24 cellular contexts compared by ENCODE assay signal in genomic region chr12:69610126-69610525, GRCh38. TPM values are rescaled to one million over a fixed set of nuclear protein-coding genes. Genes with fewer than 3 reads are reported as not detected.
DNase-seq lines count a peak whose midpoint lies in the region; ATAC-seq, FAIRE-seq and TF ChIP-seq lines count a peak whose summit lies in the region.
"Had no signal": no experiment of that assay in that cellular context is flagged by ENCODE, and none has a peak within 500 bp of the region (broad histone marks: within the 10 kb centered on the region; RNA-seq: fewer than 3 reads in every experiment).

No MANE protein-coding gene starts in this region.

- WGBS in K562 (ENCODE audit: insufficient coverage, low coverage, missing lambda C conversion rate): 74% methylated on average over 13 of the region's 15 CpGs
- WGBS in heart right ventricle, 2 donors: 50 to 66% methylated on average over 15 of the region's 15 CpGs
- 90 to 100% methylated on average over 3 to 4 of the region's 15 CpGs for WGBS in gastroesophageal sphincter (ENCODE audit: low coverage in 1 of 2), 2 donors

- TF ChIP-seq RAD21 in K562 (CRISPR knock-in tag; conservative IDR thresholded peaks at IDR 0.05 in 1 of 2, IDR thresholded peaks at IDR 0.05 in 1 of 2): no peak

- H4K20me1 ChIP-seq in K562 (replicated peaks; ENCODE audit: control insufficient read depth, insufficient read depth, low read length): no peaks in the 10 kb centered on the region

- DNase-seq in Right ventricle myocardium inferior (ENCODE audit: missing footprints) (no peak), cardiac septum (ENCODE audit: low spot score) (no peak), K562 (ENCODE audit: extremely low read depth in 1 of 4, low spot score in 3 of 4) (no peak), heart right ventricle (no peak), upper lobe of right lung (no peak)
- DNase-seq: AML-193; CD8-positive, alpha-beta T cell; DMS53; EL; Karpas-422; MG63; NCI-H1417; NCI-H187 treated with DMSO at 0.1 percent for 48 hours; NCI-H2107; NCI-H69; SJCRH30 had no signal

- BruUV-seq in K562 (replicated peaks; lab: Mats Ljungman, UMichigan): no TSS peak

- 0 out of 2 replicates have a peak, but pooled peaks cover 3% of the 10 kb centered on the region for H3K9me3 ChIP-seq in K562 (replicated peaks; ENCODE audit: control insufficient read depth, insufficient read depth, low read depth, low read length)
- H3K9me3 ChIP-seq in heart right ventricle: peaks cover 0 to 5% (median 0%) of the 10 kb centered on the region in 11 donors
- no peaks in the 10 kb centered on the region for H3K9me3 ChIP-seq in upper lobe of right lung
- H3K9me3 ChIP-seq in gastroesophageal sphincter: no peaks in the 10 kb centered on the region
- H3K9me3 ChIP-seq: MG63, SJCRH30 had no signal

- H2AFZ ChIP-seq in K562 (ENCODE audit: low read depth, low read length): peak overlapping the region; percentile 64

- peaks cover 14 to 16% of the 10 kb centered on the region in 2 experiments for H3K4me1 ChIP-seq in K562 (replicated peaks in 1 of 2; ENCODE audit: control insufficient read depth in 2 of 2, insufficient read depth in 2 of 2, low read length in 2 of 2)
- peaks cover 0 to 17% (median 5%) of the 10 kb centered on the region in 9 donors for H3K4me1 ChIP-seq in heart right ventricle
- no peaks in the 10 kb centered on the region for H3K4me1 ChIP-seq in upper lobe of right lung
- no peaks in the 10 kb centered on the region for H3K4me1 ChIP-seq in gastroesophageal sphincter
- H3K4me1 ChIP-seq: SJCRH30 had no signal

- no peaks in the 10 kb centered on the region; a peak in 1 of 5 replicates for H3K27me3 ChIP-seq in K562 (ENCODE audit: control insufficient read depth in 2 of 2, insufficient read depth in 2 of 2, low read length in 2 of 2)
- no peaks in the 10 kb centered on the region for H3K27me3 ChIP-seq in heart right ventricle
- no peaks in the 10 kb centered on the region for H3K27me3 ChIP-seq in upper lobe of right lung
- no peaks in the 10 kb centered on the region for H3K27me3 ChIP-seq in gastroesophageal sphincter
- H3K27me3 ChIP-seq: MG63, SJCRH30 had no signal

- in situ Hi-C loops in K562 (cut with MboI): no loop called here

- H3K27ac ChIP-seq in K562 (ENCODE audit: extremely low read depth, low read depth, low read length) (no peak overlapping the region), heart right ventricle (peak overlapping the region in 9 of 10 donors; percentile 29 to 79 (median 73)), upper lobe of right lung (no peak overlapping the region), gastroesophageal sphincter (no peak overlapping the region)
- H3K27ac ChIP-seq: SJCRH30 had no signal

- TF ChIP-seq CTCF in K562 (IDR thresholded peaks at IDR 0.05 in 2 of 3, conservative IDR thresholded peaks at IDR 0.05 in 1 of 3; ENCODE audit: insufficient read depth in 2 of 3, low read depth in 1 of 3, low read length in 3 of 3) (no peak), heart right ventricle (IDR thresholded peaks at IDR 0.05) (no peak), upper lobe of right lung (IDR thresholded peaks at IDR 0.05) (no peak), gastroesophageal sphincter (IDR thresholded peaks at IDR 0.05) (no peak)

- TF ChIP-seq POLR2A in K562 (conservative IDR thresholded peaks at IDR 0.05) (no peak), gastroesophageal sphincter (IDR thresholded peaks at IDR 0.05) (no peak)

- H3K79me2 ChIP-seq in K562 (ENCODE audit: control insufficient read depth, insufficient read depth, low read length): no peaks in the 10 kb centered on the region

- no peaks in the 10 kb centered on the region for H3K9me1 ChIP-seq in K562 (ENCODE audit: control insufficient read depth, insufficient read depth, low read length)

- intact Hi-C loops in Right ventricle myocardium inferior (cut with DNase I): loop anchor here (2.0 kb wide), 1 partner anchor 29 kb away; no protein-coding TSS in a partner anchor
- intact Hi-C loops in cardiac septum (cut with DNase I): no loop called here
- intact Hi-C loops in K562 (cut with micrococcal nuclease): no loop called here
- intact Hi-C loops in heart right ventricle (cut with DNase I): no loop called here
- intact Hi-C loops in upper lobe of right lung (cut with DNase I): no loop called here

- POLR2A ChIA-PET in K562 (lab: Yijun Ruan, JAX): interaction anchor here (1.1 to 1.8 kb wide), 3 partner anchors 10 to 19 kb away, joined by 3 to 6 read pairs (median 5); no protein-coding TSS in a partner anchor

- peak; percentile 32 for ATAC-seq in Right ventricle myocardium inferior
- ATAC-seq in K562: no peak
- ATAC-seq in heart right ventricle: peak in 7 of 8 donors; percentile 19 to 64 (median 31)
- peak; percentile 12 for ATAC-seq in upper lobe of right lung
- ATAC-seq in GM21619 (IDR thresholded peaks at IDR 0.05; ENCODE audit: unreplicated experiment): no peak
- ATAC-seq in GM18909 (IDR thresholded peaks at IDR 0.05; ENCODE audit: poor library complexity, unreplicated experiment): no peak
- no peak for ATAC-seq in gastroesophageal sphincter
- ATAC-seq: CD8-positive, alpha-beta T cell had no signal

- no peak overlapping the region for H3K4me3 ChIP-seq in K562
- H3K4me3 ChIP-seq in heart right ventricle: peak overlapping the region in 9 of 10 donors; percentile 27 to 56 (median 45)
- H3K4me3 ChIP-seq in upper lobe of right lung: no peak overlapping the region
- H3K4me3 ChIP-seq in gastroesophageal sphincter: no peak overlapping the region
- H3K4me3 ChIP-seq: MG63, SJCRH30 had no signal

- CTCF ChIA-PET in K562 (lab: Yijun Ruan, JAX; ENCODE audit: low intra/inter-chr PET ratio): no interaction called here

- FAIRE-seq in K562 (lab: Jason Lieb, UNC): no peak

- H3K9ac ChIP-seq in K562 (ENCODE audit: insufficient read depth in 1 of 2, low read depth in 2 of 2, low read length in 2 of 2): no peak overlapping the region; a peak in 1 of 4 replicates

- no peaks in the 10 kb centered on the region for H3K36me3 ChIP-seq in K562 (ENCODE audit: control insufficient read depth, insufficient read depth, low read length)
- H3K36me3 ChIP-seq in heart right ventricle: no peaks in the 10 kb centered on the region
- no peaks in the 10 kb centered on the region for H3K36me3 ChIP-seq in upper lobe of right lung
- no peaks in the 10 kb centered on the region for H3K36me3 ChIP-seq in gastroesophageal sphincter
- H3K36me3 ChIP-seq: MG63, SJCRH30 had no signal

- H3K4me2 ChIP-seq in K562 (ENCODE audit: insufficient read depth, low read length): no peak overlapping the region

- TF ChIP-seq EP300 in K562 (IDR thresholded peaks at IDR 0.05; ENCODE audit: low read length) (no peak), gastroesophageal sphincter (IDR thresholded peaks at IDR 0.05) (no peak)

TF ChIP-seq in K562, 482 proteins besides CTCF, POLR2A, EP300 and RAD21 (continues in another document):
- TF ChIP-seq ZNF174 (CRISPR knock-in tag; IDR thresholded peaks at IDR 0.05): no peak

RNA-seq across cellular contexts. Expression of gene LRRC10, which starts 0.6 kb away (rescaled TPM):
- total RNA-seq in Right ventricle myocardium inferior (39.2 TPM), cardiac septum (30.3 TPM), K562 (2014; rRNA removed) (not detected in 2 replicates), K562 (2014; rRNA removed; fragmentation: Illumina TruSeq; extraction: Trizol) (not detected in 2 replicates), K562 (2015; rRNA removed; fragmentation: Illumina TruSeq; extraction: Trizol) (not detected in 2 replicates), K562 (2021) (not detected in 2 replicates), heart right ventricle (10 to 100 TPM; 14.4 to 75.7 (median 40.9) TPM), upper lobe of right lung (not detected), gastroesophageal sphincter (not detected)
- total RNA-seq in K562 (2011; cell fraction: chromatin; rRNA removed; ENCODE audit: low replicate concordance): not detected in 2 replicates
- not detected in 2 replicates for total RNA-seq in K562 (2011; cell fraction: nucleolus; rRNA removed)
- not detected in 2 replicates for total RNA-seq in K562 (2011; cell fraction: nucleoplasm; rRNA removed)
- polyA plus RNA-seq in K562 (2011; rRNA removed) (not detected in 2 replicates), K562 (2014; fragmentation: Illumina TruSeq; extraction: Trizol) (not detected in 2 replicates), K562 (2014; fragmentation: Nextera tagmentation; extraction: Ambion mirVana) (not detected), K562 (2014; rRNA removed) (0.09 TPM in 1 of 2 replicates, not detected in the other), heart right ventricle (10 to 100 TPM in 1 of 2 donors, 1 to 10 TPM in 1; 3.4 to 31.4 TPM)
- polyA plus RNA-seq in K562 (2011; cell fraction: cytosol; rRNA removed): not detected in 2 replicates
- polyA plus RNA-seq in K562 (2011; cell fraction: nucleus; rRNA removed): not detected in 2 replicates
- polyA plus RNA-seq in K562 (2012): not detected in 2 replicates
- polyA minus RNA-seq in K562 (2011; rRNA and poly(A)+ RNA removed): not detected in 2 replicates
- polyA minus RNA-seq in K562 (2011; cell fraction: cytosol; rRNA and poly(A)+ RNA removed): not detected in 2 replicates
- polyA minus RNA-seq in K562 (2011; cell fraction: nucleus; rRNA and poly(A)+ RNA removed): not detected in 2 replicates
- total RNA-seq: A172; CD8-positive, alpha-beta T cell; H7; NCI-H460; SJCRH30 had no signal
- polyA plus RNA-seq: AG04450, IgD-negative memory B cell had no signal

RNA-seq across cellular contexts. Expression of gene CCT2, which starts 24.9 kb away (rescaled TPM):
- total RNA-seq in Right ventricle myocardium inferior: 100 TPM
- 86.1 TPM for total RNA-seq in cardiac septum
- total RNA-seq in K562 (2011; cell fraction: chromatin; rRNA removed; ENCODE audit: low replicate concordance): 333 and 431 TPM in 2 replicates
- 196 and 211 TPM in 2 replicates for total RNA-seq in K562 (2011; cell fraction: nucleolus; rRNA removed)
- 207 and 217 TPM in 2 replicates for total RNA-seq in K562 (2011; cell fraction: nucleoplasm; rRNA removed)
- 332 and 341 TPM in 2 replicates for total RNA-seq in K562 (2014; rRNA removed)
- 589 and 619 TPM in 2 replicates for total RNA-seq in K562 (2014; rRNA removed; fragmentation: Illumina TruSeq; extraction: Trizol)
- 451 and 490 TPM in 2 replicates for total RNA-seq in K562 (2015; rRNA removed; fragmentation: Illumina TruSeq; extraction: Trizol)
- total RNA-seq in K562 (2021): 442 and 469 TPM in 2 replicates
- 505 and 738 TPM in 2 replicates for polyA plus RNA-seq in K562 (2011; rRNA removed)
- polyA plus RNA-seq in K562 (2011; cell fraction: cytosol; rRNA removed): 265 and 312 TPM in 2 replicates
- 205 and 273 TPM in 2 replicates for polyA plus RNA-seq in K562 (2011; cell fraction: nucleus; rRNA removed)
- 233 and 445 TPM in 2 replicates for polyA plus RNA-seq in K562 (2012)
- 363 and 468 TPM in 2 replicates for polyA plus RNA-seq in K562 (2014; fragmentation: Illumina TruSeq; extraction: Trizol)
- 100 to 1,000 TPM; 542 to 680 TPM for polyA plus RNA-seq in K562 (2014; fragmentation: Nextera tagmentation; extraction: Ambion mirVana)
- polyA plus RNA-seq in K562 (2014; rRNA removed): 365 and 390 TPM in 2 replicates
- 500 and 548 TPM in 2 replicates for polyA minus RNA-seq in K562 (2011; rRNA and poly(A)+ RNA removed)
- polyA minus RNA-seq in K562 (2011; cell fraction: cytosol; rRNA and poly(A)+ RNA removed): 162 and 266 TPM in 2 replicates
- polyA minus RNA-seq in K562 (2011; cell fraction: nucleus; rRNA and poly(A)+ RNA removed): 144 and 216 TPM in 2 replicates
- total RNA-seq in heart right ventricle: 100 to 1,000 TPM in 2 of 10 donors, 10 to 100 TPM in 8; 61.3 to 115 (median 84.6) TPM
- polyA plus RNA-seq in heart right ventricle: 100 to 1,000 TPM in 1 of 2 donors, 10 to 100 TPM in 1; 41.3 to 190 TPM
- total RNA-seq in upper lobe of right lung: 90.8 TPM
- total RNA-seq in gastroesophageal sphincter: 100 to 1,000 TPM in 3 of 4 donors, 10 to 100 TPM in 1; 95.4 to 125 (median 110) TPM

Comparison
In these comparisons a context has a peak if more than half of its experiments do, and no peak if none do; other contexts are left out.
1. ATAC-seq: peak in Right ventricle myocardium inferior (single experiment), heart right ventricle (7 of 8) and upper lobe of right lung (single experiment); none in K562 (single experiment), GM21619 (single experiment), GM18909 (single experiment) and gastroesophageal sphincter (single experiment).
2. H3K27ac ChIP-seq: peak in heart right ventricle (9 of 10); none in K562 (single experiment), upper lobe of right lung (single experiment) and gastroesophageal sphincter (0 of 4).
3. H3K4me3 ChIP-seq: peak in heart right ventricle (9 of 10); none in K562 (single experiment), upper lobe of right lung (single experiment) and gastroesophageal sphincter (0 of 2).
4. RNA of gene LRRC10, which starts 0.6 kb away (total RNA-seq): 14.4 to 75.7 TPM in heart right ventricle, 39.2 TPM in Right ventricle myocardium inferior (single experiment) and 30.3 TPM in cardiac septum (single experiment); not detected in K562, not detected in upper lobe of right lung (single experiment) and not detected in gastroesophageal sphincter; every median in the first group is over 10 times any median in the second.